ENCODE assay signal across 1 cellular context in the genomic region with DNA sequence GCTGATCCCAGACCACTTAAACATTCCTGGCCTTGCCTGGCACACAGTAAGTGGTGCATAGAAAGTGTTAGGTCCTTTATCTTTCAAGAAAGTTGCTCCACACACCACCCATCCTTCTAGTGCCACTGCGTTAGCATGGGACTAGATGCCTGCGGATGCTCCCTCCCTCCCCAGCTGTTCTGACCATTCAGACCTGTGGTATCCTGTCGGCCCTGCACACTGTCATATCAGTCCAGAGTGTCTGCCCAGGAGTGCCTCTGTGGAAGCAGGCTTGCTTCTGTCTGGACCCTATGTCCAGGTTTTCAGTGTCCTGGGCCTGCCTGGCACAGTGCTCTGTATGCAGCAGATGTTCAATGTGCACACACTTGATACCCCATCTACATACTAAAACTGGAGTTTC.
TF ChIP-seq lines count a peak whose summit lies in the region.

No MANE protein-coding gene starts in this region.

TF ChIP-seq in WTC11, 78 proteins besides CTCF, POLR2A, EP300 and RAD21 (continued from another document):
- TF ChIP-seq, protein P1, sequence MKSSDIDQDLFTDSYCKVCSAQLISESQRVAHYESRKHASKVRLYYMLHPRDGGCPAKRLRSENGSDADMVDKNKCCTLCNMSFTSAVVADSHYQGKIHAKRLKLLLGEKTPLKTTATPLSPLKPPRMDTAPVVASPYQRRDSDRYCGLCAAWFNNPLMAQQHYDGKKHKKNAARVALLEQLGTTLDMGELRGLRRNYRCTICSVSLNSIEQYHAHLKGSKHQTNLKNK (CRISPR knock-in tag; IDR thresholded peaks at IDR 0.05): no peak
- no peak for TF ChIP-seq ELF4 (CRISPR knock-in tag; IDR thresholded peaks at IDR 0.05; ENCODE audit: low read depth)
- no peak for TF ChIP-seq ERG (CRISPR knock-in tag; IDR thresholded peaks at IDR 0.05)
- no peak for TF ChIP-seq ZNF671 (CRISPR knock-in tag; IDR thresholded peaks at IDR 0.05)
- no peak for TF ChIP-seq GRHL2 (CRISPR knock-in tag; IDR thresholded peaks at IDR 0.05; ENCODE audit: insufficient replicate concordance, severe bottlenecking)
- TF ChIP-seq RELA (CRISPR knock-in tag; IDR thresholded peaks at IDR 0.05; ENCODE audit: borderline replicate concordance): no peak
- TF ChIP-seq, protein P2, sequence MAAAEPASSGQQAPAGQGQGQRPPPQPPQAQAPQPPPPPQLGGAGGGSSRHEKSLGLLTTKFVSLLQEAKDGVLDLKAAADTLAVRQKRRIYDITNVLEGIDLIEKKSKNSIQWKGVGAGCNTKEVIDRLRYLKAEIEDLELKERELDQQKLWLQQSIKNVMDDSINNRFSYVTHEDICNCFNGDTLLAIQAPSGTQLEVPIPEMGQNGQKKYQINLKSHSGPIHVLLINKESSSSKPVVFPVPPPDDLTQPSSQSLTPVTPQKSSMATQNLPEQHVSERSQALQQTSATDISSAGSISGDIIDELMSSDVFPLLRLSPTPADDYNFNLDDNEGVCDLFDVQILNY (CRISPR knock-in tag; IDR thresholded peaks at IDR 0.05): no peak
- no peak for TF ChIP-seq ETV6 (CRISPR knock-in tag; IDR thresholded peaks at IDR 0.05)
